In the genomic region with DNA sequence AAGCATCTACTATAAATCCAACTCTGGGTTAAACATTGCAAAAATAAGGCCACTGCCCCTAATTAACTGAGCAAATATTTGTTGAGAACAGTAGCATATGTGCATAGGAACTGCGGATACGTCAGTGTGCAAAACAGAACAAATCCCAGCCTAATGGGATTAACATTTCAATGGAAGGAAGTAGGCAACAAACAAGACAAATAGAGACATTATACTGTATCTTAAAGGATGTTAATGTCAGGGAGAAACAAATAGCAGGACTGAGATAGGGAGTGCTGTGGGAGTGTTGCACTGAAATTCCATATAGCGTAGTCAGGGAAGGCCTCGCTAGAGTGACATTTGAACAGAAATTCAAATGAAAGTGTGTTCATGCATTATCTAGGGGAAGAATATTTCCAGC, we compare ENCODE assay signal across 17 cellular contexts.
DNase-seq lines count a peak whose midpoint lies in the region; ATAC-seq lines count a peak whose summit lies in the region.
"Had no signal": no experiment of that assay in that cellular context is flagged by ENCODE, and none has a peak within 500 bp of the region (broad histone marks: within the 10 kb centered on the region; RNA-seq: fewer than 3 reads in every experiment).

No MANE protein-coding gene starts in this region.

- H3K36me3 Mint-ChIP-seq in T-helper 17 cell (ENCODE audit: low read depth) = peaks cover 5% of the 10 kb centered on the region
- H3K36me3 Mint-ChIP-seq: CD4-positive, CD25-positive, alpha-beta regulatory T cell; CD8-positive, alpha-beta T cell had no signal

- H3K4me1 ChIP-seq in HUES48 (ENCODE audit: control insufficient read depth, insufficient read depth, low read length) = peaks cover 21% of the 10 kb centered on the region
- peaks cover 4% of the 10 kb centered on the region for H3K4me1 ChIP-seq in iPS-15b (ENCODE audit: control insufficient read depth, insufficient read depth, low read length)
- H3K4me1 ChIP-seq: BLaER1, Caco-2 had no signal

- no peak for ATAC-seq in T-helper 17 cell
- ATAC-seq: CD8-positive, alpha-beta T cell; HCT116 had no signal

- H3K4me3 Mint-ChIP-seq in T-helper 17 cell = no peak overlapping the region
- H3K4me3 Mint-ChIP-seq: B cell; CD4-positive, CD25-positive, alpha-beta regulatory T cell; CD8-positive, alpha-beta T cell; H9 had no signal

- no peaks in the 10 kb centered on the region for H3K27me3 ChIP-seq in HUES48 (ENCODE audit: control insufficient read depth, insufficient read depth, low read length)
- no peaks in the 10 kb centered on the region for H3K27me3 ChIP-seq in iPS-15b (ENCODE audit: control insufficient read depth, insufficient read depth, low read length)
- H3K27me3 ChIP-seq: BLaER1 had no signal

- peak overlapping the region; percentile 45 for H3K27ac ChIP-seq in HUES48 (ENCODE audit: low read depth, low read length)
- H3K27ac ChIP-seq: BLaER1, C4-2B, GM23248 had no signal

- H3K9ac ChIP-seq in HUES48 (ENCODE audit: low read depth, low read length) (no peak overlapping the region), iPS-15b (ENCODE audit: low read depth, low read length) (peak overlapping the region; percentile 2)
- H3K9ac ChIP-seq: BLaER1, GM23248 had no signal

- peaks cover 2% of the 10 kb centered on the region for H3K4me1 Mint-ChIP-seq in T-helper 17 cell
- H3K4me1 Mint-ChIP-seq: B cell; CD4-positive, CD25-positive, alpha-beta regulatory T cell had no signal

- H3K4me3 ChIP-seq in HUES48 (ENCODE audit: low read depth, low read length) = no peak overlapping the region
- H3K4me3 ChIP-seq in iPS-15b (ENCODE audit: low read depth, low read length) = no peak overlapping the region
- H3K4me3 ChIP-seq: BLaER1, GM23248 had no signal

- no peaks in the 10 kb centered on the region for H3K36me3 ChIP-seq in HUES48 (ENCODE audit: control insufficient read depth, insufficient read depth, low read length)
- H3K36me3 ChIP-seq in iPS-15b (ENCODE audit: control insufficient read depth, insufficient read depth, low read length) = no peaks in the 10 kb centered on the region
- H3K36me3 ChIP-seq: BLaER1 had no signal

- no peaks in the 10 kb centered on the region for H3K27me3 Mint-ChIP-seq in T-helper 17 cell
- H3K27me3 Mint-ChIP-seq: CD4-positive, CD25-positive, alpha-beta regulatory T cell had no signal

- no peak overlapping the region for H3K27ac Mint-ChIP-seq in T-helper 17 cell
- H3K27ac Mint-ChIP-seq: B cell; CD4-positive, CD25-positive, alpha-beta regulatory T cell; CD8-positive, alpha-beta T cell had no signal

- DNase-seq in NCI-H226 (peak; percentile 41), amniotic epithelial cell (ENCODE audit: low read depth) (peak; percentile 32), Ammon's horn (ENCODE audit: low spot score) (no peak), T-helper 17 cell (no peak)
- DNase-seq: Caco-2; CD4-positive, CD25-positive, alpha-beta regulatory T cell; CD8-positive, alpha-beta T cell; DMS153; DND-41; GM23248; H9 had no signal

- H3K9me3 ChIP-seq in HUES48 (ENCODE audit: control insufficient read depth, insufficient read depth, low read length) (no peaks in the 10 kb centered on the region), iPS-15b (ENCODE audit: control insufficient read depth, insufficient read depth, low read length) (no peaks in the 10 kb centered on the region), T-helper 17 cell (ENCODE audit: control insufficient read depth, low read length, poor library complexity, severe bottlenecking) (no peaks in the 10 kb centered on the region)
- H3K9me3 ChIP-seq: Caco-2 had no signal

Comparison
In these comparisons a context has a peak if more than half of its experiments do, and no peak if none do; other contexts are left out.
1. DNase-seq: peak in NCI-H226 (single experiment) and amniotic epithelial cell (single experiment); none in Ammon's horn (single experiment) and T-helper 17 cell (0 of 3).